Comparison of ENCODE assay signal across 10 cellular contexts in the genomic region with DNA sequence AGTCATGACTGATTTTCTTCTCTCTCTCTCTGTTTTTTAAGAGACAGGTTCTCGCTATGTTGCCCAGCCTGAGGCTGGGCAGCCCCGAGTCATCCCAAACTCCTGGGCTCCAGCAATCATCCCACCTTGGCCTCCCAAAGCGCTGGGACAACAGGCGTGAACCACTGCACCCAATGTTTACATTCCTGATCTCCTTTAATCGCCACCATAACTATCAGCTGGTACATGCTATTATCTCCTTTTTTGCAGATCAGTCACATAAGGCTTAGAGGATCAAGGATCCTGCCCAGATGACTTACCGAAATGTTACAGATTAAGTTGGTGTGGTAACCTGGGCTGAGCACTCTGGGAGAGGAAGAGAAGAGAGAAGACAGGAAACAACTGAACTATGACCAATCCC. TPM values are rescaled to one million over a fixed set of nuclear protein-coding genes. Genes with fewer than 3 reads are reported as not detected.
A peak's percentile ranks its signal among the peaks of the same experiment; 100 is the strongest.
DNase-seq lines count a peak whose midpoint lies in the region; ATAC-seq, FAIRE-seq and TF ChIP-seq lines count a peak whose summit lies in the region.
"Had no signal": no experiment of that assay in that cellular context is flagged by ENCODE, and none has a peak within 500 bp of the region (broad histone marks: within the 10 kb centered on the region; RNA-seq: fewer than 3 reads in every experiment).

No MANE protein-coding gene starts in this region.

- CTCF ChIA-PET in HepG2 (lab: Yijun Ruan, JAX; ENCODE audit: low intra/inter-chr PET ratio, low total read pairs) (no interaction called here), activated B cell treated with CpG ODN at 0.5 μM for 24 hours (lab: Charles Lee) (interaction anchor here (1.5 kb wide), 2 partner anchors 73 to 115 kb away, joined by 3 to 4 read pairs; no protein-coding TSS in a partner anchor)

- 96% methylated on average over 6 of the region's 6 CpGs for WGBS in HepG2 (ENCODE audit: low lambda C conversion rate)
- 95% methylated on average over 6 of the region's 6 CpGs for WGBS in right lobe of liver (ENCODE audit: insufficient coverage, low coverage, low lambda C conversion rate, missing lambda C conversion rate)

- no peak for TF ChIP-seq RAD21 in HepG2 (CRISPR knock-in tag; IDR thresholded peaks at IDR 0.05)

- H2AFZ ChIP-seq in HepG2 (ENCODE audit: low read length), result no peak overlapping the region

- H3K27me3 ChIP-seq in HepG2 (ENCODE audit: control insufficient read depth in 1 of 2, insufficient read depth in 2 of 2, low read length in 2 of 2), result no peaks in the 10 kb centered on the region; a peak in 1 of 5 replicates
- no peaks in the 10 kb centered on the region for H3K27me3 ChIP-seq in right lobe of liver
- peaks cover 10% of the 10 kb centered on the region for H3K27me3 ChIP-seq in iPS-15b (ENCODE audit: control insufficient read depth, insufficient read depth, low read length)
- H3K27me3 ChIP-seq in Peyer's patch, result no peaks in the 10 kb centered on the region
- H3K27me3 ChIP-seq in HAP-1 (ENCODE audit: low read depth), result no peaks in the 10 kb centered on the region

- TF ChIP-seq POLR2A in HepG2 (IDR thresholded peaks at IDR 0.05; ENCODE audit: insufficient read depth in 1 of 2, low read depth in 2 of 2, low read length in 2 of 2) (no peak), right lobe of liver (IDR thresholded peaks at IDR 0.05) (no peak), Peyer's patch (IDR thresholded peaks at IDR 0.05) (no peak)

- H3K4me2 ChIP-seq in HepG2 (ENCODE audit: low read depth, low read length), result peak overlapping the region; percentile 96

- peaks cover 8% of the 10 kb centered on the region for H3K36me3 Mint-ChIP-seq in activated B cell treated with CpG ODN at 0.5 μM for 24 hours (ENCODE audit: low read depth)

- H3K9me3 Mint-ChIP-seq in activated B cell treated with CpG ODN at 0.5 μM for 24 hours, result no peaks in the 10 kb centered on the region

- no peak overlapping the region for H3K27ac Mint-ChIP-seq in activated B cell treated with CpG ODN at 0.5 μM for 24 hours

- H3K27ac ChIP-seq in HepG2 (ENCODE audit: extremely low read length, insufficient read depth, low read length), result no peak overlapping the region
- H3K27ac ChIP-seq in right lobe of liver, result no peak overlapping the region
- H3K27ac ChIP-seq in Peyer's patch, result peak overlapping the region in 1 of 4 donors; percentile 96

- H3K4me1 ChIP-seq in HepG2 (ENCODE audit: insufficient read depth, low read length) (peaks cover 43% of the 10 kb centered on the region), right lobe of liver (peaks cover 0 to 7% (median 0%) of the 10 kb centered on the region in 4 donors), iPS-15b (ENCODE audit: control insufficient read depth, insufficient read depth, low read length) (peaks cover 23% of the 10 kb centered on the region), Peyer's patch (peaks cover 0 to 15% (median 1%) of the 10 kb centered on the region in 4 donors), HAP-1 (peaks cover 15% of the 10 kb centered on the region)

- no peak for DNase-seq in HepG2 (ENCODE audit: low spot score)
- no peak for DNase-seq in right lobe of liver
- no peak for DNase-seq in activated B cell treated with CpG ODN at 0.5 μM for 24 hours
- DNase-seq in DMS79 treated with DMSO at 0.1 percent for 48 hours (lab: John Stamatoyannopoulos, UW), result no peak
- no peak for DNase-seq in cerebellum (ENCODE audit: low spot score)
- DNase-seq in Peyer's patch, result no peak
- no peak for DNase-seq in HAP-1 (ENCODE audit: low spot score in 2 of 2)
- DNase-seq: NCI-H2107 had no signal

- POLR2A ChIA-PET in HepG2 (lab: Yijun Ruan, JAX) (interaction anchor here (7.0 kb wide), 1 partner anchor 52 kb away, joined by 74 read pairs; no protein-coding TSS in a partner anchor), activated B cell treated with CpG ODN at 0.5 μM for 24 hours (lab: Charles Lee) (interaction anchor here (3.1 to 6.7 kb wide), 2 partner anchors 52 to 61 kb away, joined by 11 to 69 read pairs; no protein-coding TSS in a partner anchor)

- H3K9me3 ChIP-seq in HepG2 (ENCODE audit: low read length) (peaks cover 8% of the 10 kb centered on the region), right lobe of liver (no peaks in the 10 kb centered on the region), iPS-15b (ENCODE audit: control insufficient read depth, insufficient read depth, low read length) (no peaks in the 10 kb centered on the region), Peyer's patch (no peaks in the 10 kb centered on the region), HAP-1 (no peaks in the 10 kb centered on the region; the same call in 1 of the 2 replicates)

- H3K27me3 Mint-ChIP-seq in activated B cell treated with CpG ODN at 0.5 μM for 24 hours, result no peaks in the 10 kb centered on the region

- ATAC-seq in HepG2 (no peak), right lobe of liver (no peak), activated B cell treated with CpG ODN at 0.5 μM for 24 hours (ENCODE audit: low read depth) (no peak)

- H3K36me3 ChIP-seq in HepG2 (replicated peaks in 1 of 2; ENCODE audit: control insufficient read depth in 1 of 2, insufficient read depth in 2 of 2, low read length in 2 of 2) (no peaks in the 10 kb centered on the region), right lobe of liver (no peaks in the 10 kb centered on the region), iPS-15b (ENCODE audit: control insufficient read depth, insufficient read depth, low read length) (no peaks in the 10 kb centered on the region), Peyer's patch (no peaks in the 10 kb centered on the region), HAP-1 (replicated peaks) (peaks cover 7% of the 10 kb centered on the region; the same call in 1 of the 2 replicates)

- no TSS peak for BruUV-seq in HepG2 (replicated peaks; lab: Mats Ljungman, UMichigan)

- H3K9ac ChIP-seq in HepG2 (ENCODE audit: insufficient read depth, low read depth, low read length) (peak overlapping the region; percentile 90; the same call in 1 of the 2 replicates), iPS-15b (ENCODE audit: low read depth, low read length) (no peak overlapping the region)

- peaks cover 10% of the 10 kb centered on the region for H3K79me2 ChIP-seq in HepG2 (ENCODE audit: insufficient read depth, low read length)

- intact Hi-C loops in HepG2 (cut with micrococcal nuclease; ENCODE audit: unreplicated experiment) (no loop called here), right lobe of liver (cut with DNase I) (no loop called here), activated B cell treated with CpG ODN at 0.5 μM for 24 hours (cut with micrococcal nuclease) (loop anchor here (2.0 kb wide), 1 partner anchor 40 kb away; no protein-coding TSS in a partner anchor)

- TF ChIP-seq CTCF in HepG2 (CRISPR knock-in tag; IDR thresholded peaks at IDR 0.05) (no peak), right lobe of liver (IDR thresholded peaks at IDR 0.05) (no peak), activated B cell treated with CpG ODN at 0.5 μM for 24 hours (IDR thresholded peaks at IDR 0.05) (no peak), Peyer's patch (IDR thresholded peaks at IDR 0.05) (no peak)

- peaks cover 19% of the 10 kb centered on the region for H3K4me1 Mint-ChIP-seq in activated B cell treated with CpG ODN at 0.5 μM for 24 hours

- FAIRE-seq in HepG2 (lab: Jason Lieb, UNC), result no peak
- FAIRE-seq: RCC 7860 had no signal

- no peak for TF ChIP-seq EP300 in HepG2 (IDR thresholded peaks at IDR 0.05; ENCODE audit: low read depth in 2 of 2, low read length in 2 of 2)
- no peak for TF ChIP-seq EP300 in HepG2 (CRISPR knock-in tag; IDR thresholded peaks at IDR 0.05; ENCODE audit: borderline replicate concordance)

- no peak overlapping the region for H3K4me3 ChIP-seq in HepG2 (replicated peaks in 1 of 3; ENCODE audit: insufficient read depth in 1 of 3, low read depth in 2 of 3, low read length in 3 of 3)
- H3K4me3 ChIP-seq in right lobe of liver, result no peak overlapping the region
- peak overlapping the region; percentile 70 for H3K4me3 ChIP-seq in iPS-15b (ENCODE audit: low read depth, low read length)
- H3K4me3 ChIP-seq in Peyer's patch, result peak overlapping the region in 1 of 4 donors; percentile 86
- no peak overlapping the region for H3K4me3 ChIP-seq in HAP-1

- in situ Hi-C loops in HepG2 (cut with HindIII; ENCODE audit: extremely low pct_ligation_motif_present, low pct_unique_long_range_greater_than_20kb), result loop anchor here (5.0 to 10.0 kb wide), 3 partner anchors 52 to 426 kb away; no protein-coding TSS in a partner anchor
- in situ Hi-C loops in HAP-1 (cut with MboI; ENCODE audit: low sequenced_read_pairs), result no loop called here

- H4K20me1 ChIP-seq in HepG2 (ENCODE audit: insufficient read depth, low read length), result no peaks in the 10 kb centered on the region

- H3K4me3 Mint-ChIP-seq in activated B cell treated with CpG ODN at 0.5 μM for 24 hours, result peak overlapping the region; percentile 62

RNA-seq across cellular contexts. Expression of a gene that starts 1.5 kb away (rescaled TPM):
- total RNA-seq in HepG2 (2016; rRNA removed; fragmentation: Illumina TruSeq; extraction: Trizol), result 17.4 and 26.4 TPM in 2 replicates
- total RNA-seq in HepG2 (2016; cell fraction: cytosol; rRNA removed; fragmentation: Illumina TruSeq; extraction: Trizol; ENCODE audit: low read depth), result 13.4 and 18.0 TPM in 2 replicates
- 17.2 and 24.3 TPM in 2 replicates for total RNA-seq in HepG2 (2016; cell fraction: insoluble cytoplasmic fraction; rRNA removed; fragmentation: Illumina TruSeq; extraction: Trizol)
- total RNA-seq in HepG2 (2016; cell fraction: membrane; rRNA removed; fragmentation: Illumina TruSeq; extraction: Trizol), result 15.8 and 18.5 TPM in 2 replicates
- 17.2 and 20.2 TPM in 2 replicates for total RNA-seq in HepG2 (2016; cell fraction: nucleus; rRNA removed; fragmentation: Illumina TruSeq; extraction: Trizol)
- polyA plus RNA-seq in HepG2 (2011; rRNA removed), result 4.7 and 6.2 TPM in 2 replicates
- 1.8 and 3.0 TPM in 2 replicates for polyA plus RNA-seq in HepG2 (2011; cell fraction: cytosol; rRNA removed)
- polyA plus RNA-seq in HepG2 (2011; cell fraction: nucleus; rRNA removed), result 3.3 and 4.9 TPM in 2 replicates
- polyA plus RNA-seq in HepG2 (2012), result 6.5 and 6.7 TPM in 2 replicates
- polyA plus RNA-seq in HepG2 (2016; cell fraction: cytosol; fragmentation: Illumina TruSeq; extraction: Trizol; ENCODE audit: low read depth), result 2.4 and 3.1 TPM in 2 replicates
- 20.5 and 22.2 TPM in 2 replicates for polyA plus RNA-seq in HepG2 (2016; cell fraction: insoluble cytoplasmic fraction; fragmentation: Illumina TruSeq; extraction: Trizol; ENCODE audit: low read depth)
- 8.3 and 9.5 TPM in 2 replicates for polyA plus RNA-seq in HepG2 (2016; cell fraction: membrane; fragmentation: Illumina TruSeq; extraction: Trizol; ENCODE audit: low read depth)
- 11.7 and 13.2 TPM in 2 replicates for polyA plus RNA-seq in HepG2 (2016; cell fraction: nucleus; fragmentation: Illumina TruSeq; extraction: Trizol; ENCODE audit: insufficient read depth, low read depth)
- 11.6 and 14.8 TPM in 2 replicates for polyA minus RNA-seq in HepG2 (2011; rRNA and poly(A)+ RNA removed; ENCODE audit: low replicate concordance)
- polyA minus RNA-seq in HepG2 (2011; cell fraction: cytosol; rRNA and poly(A)+ RNA removed), result 5.8 and 9.0 TPM in 2 replicates
- 15.5 and 18.4 TPM in 2 replicates for polyA minus RNA-seq in HepG2 (2011; cell fraction: nucleus; rRNA and poly(A)+ RNA removed)
- total RNA-seq in right lobe of liver, result 1 to 10 TPM; 4.0 to 5.7 (median 4.9) TPM
- total RNA-seq in activated B cell treated with CpG ODN at 0.5 μM for 24 hours, result 12.6 and 13.3 TPM in 2 replicates
- total RNA-seq in cerebellum, result 48.8 TPM
- 10 to 100 TPM in 2 of 4 donors, 1 to 10 TPM in 2; 7.4 to 19.8 (median 9.4) TPM for total RNA-seq in Peyer's patch
